ENCODE assay signal across 14 cellular contexts in the genomic region with DNA sequence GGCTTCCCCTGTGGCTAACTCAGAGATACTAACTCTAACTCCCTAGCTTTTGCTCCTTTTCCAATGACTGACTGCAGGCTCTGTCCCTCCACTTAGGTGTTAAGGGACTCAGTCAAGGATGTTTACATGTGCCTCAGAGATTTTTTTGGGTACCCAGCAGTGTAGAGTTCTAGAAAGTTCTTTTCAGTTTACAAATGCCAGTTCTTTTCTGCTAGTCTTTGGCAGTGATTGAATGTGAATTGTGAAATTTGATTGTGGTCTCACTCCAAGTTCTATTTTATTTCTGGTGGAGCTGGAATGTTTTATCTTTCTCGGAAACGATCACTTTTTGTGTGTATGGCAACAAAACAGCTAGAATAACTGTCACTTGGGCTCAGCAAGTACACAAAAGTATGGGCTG.
A peak's percentile ranks its signal among the peaks of the same experiment; 100 is the strongest.
DNase-seq lines count a peak whose midpoint lies in the region; ATAC-seq, FAIRE-seq and TF ChIP-seq lines count a peak whose summit lies in the region.
"Had no signal": no experiment of that assay in that cellular context is flagged by ENCODE, and none has a peak within 500 bp of the region (broad histone marks: within the 10 kb centered on the region; RNA-seq: fewer than 3 reads in every experiment).

No MANE protein-coding gene starts in this region.

- no peak overlapping the region for H3K9ac ChIP-seq in BLaER1 treated with 17β-estradiol and CSF1 and Interleukin-3, amounts not matched to agents 10 nM and 100 nM

- H3K27ac Mint-ChIP-seq in activated naive CD4-positive, alpha-beta T cell treated with anti-CD3 and anti-CD28 coated beads, Interleukin-2, amount 10 ng/mL, durations not matched to agents 7 days and 5 days: no peak overlapping the region
- H3K27ac Mint-ChIP-seq: CD4-positive, CD25-positive, alpha-beta regulatory T cell; GM23338; IgD-negative memory B cell had no signal

- peak overlapping the region in 6 of 11 experiments; percentile 7 to 75 (median 71); a peak in 7 of 22 replicates for H3K27ac ChIP-seq in BLaER1 treated with 17β-estradiol and CSF1 and Interleukin-3, amounts not matched to agents 10 nM and 100 nM
- peak overlapping the region in 1 of 2 donors; percentile 6 for H3K27ac ChIP-seq in left lung

- CTCF ChIA-PET in activated naive CD4-positive, alpha-beta T cell treated with anti-CD3 and anti-CD28 coated beads, Interleukin-2, amount 10 ng/mL, durations not matched to agents 7 days and 5 days (lab: Charles Lee): interaction anchor here (0.6 kb wide), 1 partner anchor 123 kb away, joined by 3 read pairs; no protein-coding TSS in a partner anchor

- H3K4me1 Mint-ChIP-seq in activated naive CD4-positive, alpha-beta T cell treated with anti-CD3 and anti-CD28 coated beads, Interleukin-2, amount 10 ng/mL, durations not matched to agents 7 days and 5 days: peaks cover 9% of the 10 kb centered on the region

- H3K27me3 Mint-ChIP-seq in activated naive CD4-positive, alpha-beta T cell treated with anti-CD3 and anti-CD28 coated beads, Interleukin-2, amount 10 ng/mL, durations not matched to agents 7 days and 5 days: no peaks in the 10 kb centered on the region
- H3K27me3 Mint-ChIP-seq: CD4-positive, CD25-positive, alpha-beta regulatory T cell; IgD-negative memory B cell had no signal

- no peak for TF ChIP-seq CTCF in left lung (IDR thresholded peaks at IDR 0.05)

- no peak overlapping the region for H3K4me3 ChIP-seq in BLaER1 treated with 17β-estradiol and CSF1 and Interleukin-3, amounts not matched to agents 10 nM and 100 nM
- no peak overlapping the region for H3K4me3 ChIP-seq in left lung
- H3K4me3 ChIP-seq: GM23338, HAP-1 had no signal

- H3K9me3 ChIP-seq in BLaER1 treated with 17β-estradiol and CSF1 and Interleukin-3, amounts not matched to agents 10 nM and 100 nM (replicated peaks in 1 of 11): peaks cover 0 to 29% (median 15%) of the 10 kb centered on the region in 11 experiments; a peak in 16 of 22 replicates
- H3K9me3 ChIP-seq in left lung: no peaks in the 10 kb centered on the region
- H3K9me3 ChIP-seq: HAP-1 had no signal

- peaks cover 0 to 43% (median 15%) of the 10 kb centered on the region in 10 experiments; a peak in 12 of 20 replicates for H3K4me1 ChIP-seq in BLaER1 treated with 17β-estradiol and CSF1 and Interleukin-3, amounts not matched to agents 10 nM and 100 nM
- H3K4me1 ChIP-seq in left lung: peaks cover 0 to 9% of the 10 kb centered on the region in 2 donors
- H3K4me1 ChIP-seq: HAP-1 had no signal

- H4K20me1 ChIP-seq in BLaER1 treated with 17β-estradiol and CSF1 and Interleukin-3, amounts not matched to agents 10 nM and 100 nM: no peaks in the 10 kb centered on the region

- no peak overlapping the region for H3K4me3 Mint-ChIP-seq in activated naive CD4-positive, alpha-beta T cell treated with anti-CD3 and anti-CD28 coated beads, Interleukin-2, amount 10 ng/mL, durations not matched to agents 7 days and 5 days
- H3K4me3 Mint-ChIP-seq: CD4-positive, CD25-positive, alpha-beta regulatory T cell; GM23338; IgD-negative memory B cell had no signal

- DNase-seq in H54 (ENCODE audit: insufficient read length, low spot score) (no peak), fibroblast of peridontal ligament (ENCODE audit: extremely low read depth) (peak; percentile 41), left lung (no peak), A172 (ENCODE audit: low spot score) (no peak), GOT3 (lab: John Stamatoyannopoulos, UW) (no peak)
- DNase-seq in activated naive CD4-positive, alpha-beta T cell treated with anti-CD3 and anti-CD28 coated beads, Interleukin-2, amount 10 ng/mL, durations not matched to agents 7 days and 5 days: no peak
- DNase-seq: Calu3; CD4-positive, CD25-positive, alpha-beta regulatory T cell; DMS 273 treated with DMSO at 0.1 percent for 48 hours; KG1 had no signal

- H3K36me3 ChIP-seq in BLaER1 treated with 17β-estradiol and CSF1 and Interleukin-3, amounts not matched to agents 10 nM and 100 nM: peaks cover 0 to 27% (median 0%) of the 10 kb centered on the region in 11 experiments; a peak in 6 of 22 replicates
- H3K36me3 ChIP-seq in left lung: no peaks in the 10 kb centered on the region
- H3K36me3 ChIP-seq: HAP-1 had no signal

- intact Hi-C loops in left lung (cut with DNase I): no loop called here

- peaks cover 8% of the 10 kb centered on the region for H3K9me3 Mint-ChIP-seq in activated naive CD4-positive, alpha-beta T cell treated with anti-CD3 and anti-CD28 coated beads, Interleukin-2, amount 10 ng/mL, durations not matched to agents 7 days and 5 days

- peak; percentile 38 for ATAC-seq in left lung
- ATAC-seq: GM23338 had no signal

- FAIRE-seq in H54 (lab: Jason Lieb, UNC): peak; percentile 15

- peak overlapping the region in 3 of 11 experiments; percentile 53 to 63 (median 62); a peak in 6 of 22 replicates for H3K4me2 ChIP-seq in BLaER1 treated with 17β-estradiol and CSF1 and Interleukin-3, amounts not matched to agents 10 nM and 100 nM
- H3K4me2 ChIP-seq: GM23338 had no signal

- H3K36me3 Mint-ChIP-seq in activated naive CD4-positive, alpha-beta T cell treated with anti-CD3 and anti-CD28 coated beads, Interleukin-2, amount 10 ng/mL, durations not matched to agents 7 days and 5 days: peaks cover 10% of the 10 kb centered on the region

- no peaks in the 10 kb centered on the region for H3K27me3 ChIP-seq in BLaER1 treated with 17β-estradiol and CSF1 and Interleukin-3, amounts not matched to agents 10 nM and 100 nM
- no peaks in the 10 kb centered on the region for H3K27me3 ChIP-seq in left lung

- TF ChIP-seq POLR2A in H54 (IDR thresholded peaks at IDR 0.05; ENCODE audit: low read depth, low read length): no peak
